ENCODE assay signal across 1 cellular context in the genomic region with DNA sequence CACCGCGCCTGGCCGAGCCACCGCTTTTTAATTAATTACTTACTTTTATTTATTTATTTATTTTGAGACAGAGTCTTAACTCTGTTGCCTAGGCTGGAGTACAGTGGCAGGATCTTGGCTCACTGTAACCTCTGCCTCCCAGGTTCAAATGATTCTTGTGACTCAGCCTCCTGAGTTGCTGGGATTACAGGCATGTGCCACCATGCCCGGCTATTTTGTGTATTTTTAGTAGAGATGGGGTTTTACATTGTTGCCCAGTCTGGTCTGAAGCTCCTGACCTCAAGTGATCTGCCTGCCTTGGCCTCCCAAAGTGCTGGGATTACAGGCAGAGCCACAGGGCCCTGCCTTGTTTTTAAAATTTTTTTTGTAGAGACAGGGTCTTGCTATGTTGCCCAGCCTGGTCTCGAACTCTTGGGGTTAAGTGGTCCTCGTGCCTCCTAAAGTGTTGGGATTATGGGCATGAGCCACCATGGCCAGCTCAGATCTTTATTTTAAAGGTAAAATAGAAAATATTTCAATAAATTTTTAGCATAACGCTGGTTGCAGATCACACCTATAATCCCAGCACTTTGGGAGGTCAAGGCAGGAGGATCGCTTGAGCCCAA.
TF ChIP-seq lines count a peak whose summit lies in the region.

No MANE protein-coding gene starts in this region.

TF ChIP-seq in GM23338, 12 proteins besides CTCF, POLR2A, EP300 and RAD21:
- no peak for TF ChIP-seq STAT1 (IDR thresholded peaks at IDR 0.05; ENCODE audit: unreplicated experiment)
- TF ChIP-seq EZH2 (IDR thresholded peaks at IDR 0.05; ENCODE audit: low read depth, unreplicated experiment) = no peak
- TF ChIP-seq, protein P1, sequence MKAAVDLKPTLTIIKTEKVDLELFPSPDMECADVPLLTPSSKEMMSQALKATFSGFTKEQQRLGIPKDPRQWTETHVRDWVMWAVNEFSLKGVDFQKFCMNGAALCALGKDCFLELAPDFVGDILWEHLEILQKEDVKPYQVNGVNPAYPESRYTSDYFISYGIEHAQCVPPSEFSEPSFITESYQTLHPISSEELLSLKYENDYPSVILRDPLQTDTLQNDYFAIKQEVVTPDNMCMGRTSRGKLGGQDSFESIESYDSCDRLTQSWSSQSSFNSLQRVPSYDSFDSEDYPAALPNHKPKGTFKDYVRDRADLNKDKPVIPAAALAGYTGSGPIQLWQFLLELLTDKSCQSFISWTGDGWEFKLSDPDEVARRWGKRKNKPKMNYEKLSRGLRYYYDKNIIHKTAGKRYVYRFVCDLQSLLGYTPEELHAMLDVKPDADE (IDR thresholded peaks at IDR 0.05) = no peak
- TF ChIP-seq, protein P2, sequence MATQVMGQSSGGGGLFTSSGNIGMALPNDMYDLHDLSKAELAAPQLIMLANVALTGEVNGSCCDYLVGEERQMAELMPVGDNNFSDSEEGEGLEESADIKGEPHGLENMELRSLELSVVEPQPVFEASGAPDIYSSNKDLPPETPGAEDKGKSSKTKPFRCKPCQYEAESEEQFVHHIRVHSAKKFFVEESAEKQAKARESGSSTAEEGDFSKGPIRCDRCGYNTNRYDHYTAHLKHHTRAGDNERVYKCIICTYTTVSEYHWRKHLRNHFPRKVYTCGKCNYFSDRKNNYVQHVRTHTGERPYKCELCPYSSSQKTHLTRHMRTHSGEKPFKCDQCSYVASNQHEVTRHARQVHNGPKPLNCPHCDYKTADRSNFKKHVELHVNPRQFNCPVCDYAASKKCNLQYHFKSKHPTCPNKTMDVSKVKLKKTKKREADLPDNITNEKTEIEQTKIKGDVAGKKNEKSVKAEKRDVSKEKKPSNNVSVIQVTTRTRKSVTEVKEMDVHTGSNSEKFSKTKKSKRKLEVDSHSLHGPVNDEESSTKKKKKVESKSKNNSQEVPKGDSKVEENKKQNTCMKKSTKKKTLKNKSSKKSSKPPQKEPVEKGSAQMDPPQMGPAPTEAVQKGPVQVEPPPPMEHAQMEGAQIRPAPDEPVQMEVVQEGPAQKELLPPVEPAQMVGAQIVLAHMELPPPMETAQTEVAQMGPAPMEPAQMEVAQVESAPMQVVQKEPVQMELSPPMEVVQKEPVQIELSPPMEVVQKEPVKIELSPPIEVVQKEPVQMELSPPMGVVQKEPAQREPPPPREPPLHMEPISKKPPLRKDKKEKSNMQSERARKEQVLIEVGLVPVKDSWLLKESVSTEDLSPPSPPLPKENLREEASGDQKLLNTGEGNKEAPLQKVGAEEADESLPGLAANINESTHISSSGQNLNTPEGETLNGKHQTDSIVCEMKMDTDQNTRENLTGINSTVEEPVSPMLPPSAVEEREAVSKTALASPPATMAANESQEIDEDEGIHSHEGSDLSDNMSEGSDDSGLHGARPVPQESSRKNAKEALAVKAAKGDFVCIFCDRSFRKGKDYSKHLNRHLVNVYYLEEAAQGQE (IDR thresholded peaks at IDR 0.05; ENCODE audit: unreplicated experiment) = no peak
- no peak for TF ChIP-seq CREB1 (CRISPR knock-in tag; IDR thresholded peaks at IDR 0.05; ENCODE audit: low read depth)
- TF ChIP-seq JUNB (IDR thresholded peaks at IDR 0.05; ENCODE audit: unreplicated experiment) = no peak
- TF ChIP-seq ZNF114 (CRISPR knock-in tag; IDR thresholded peaks at IDR 0.05) = no peak
- TF ChIP-seq POLR2AphosphoS5 (IDR thresholded peaks at IDR 0.05; ENCODE audit: low read depth) = no peak
- TF ChIP-seq EZH2phosphoT487 (IDR thresholded peaks at IDR 0.05; ENCODE audit: unreplicated experiment) = no peak
- TF ChIP-seq, protein P3, sequence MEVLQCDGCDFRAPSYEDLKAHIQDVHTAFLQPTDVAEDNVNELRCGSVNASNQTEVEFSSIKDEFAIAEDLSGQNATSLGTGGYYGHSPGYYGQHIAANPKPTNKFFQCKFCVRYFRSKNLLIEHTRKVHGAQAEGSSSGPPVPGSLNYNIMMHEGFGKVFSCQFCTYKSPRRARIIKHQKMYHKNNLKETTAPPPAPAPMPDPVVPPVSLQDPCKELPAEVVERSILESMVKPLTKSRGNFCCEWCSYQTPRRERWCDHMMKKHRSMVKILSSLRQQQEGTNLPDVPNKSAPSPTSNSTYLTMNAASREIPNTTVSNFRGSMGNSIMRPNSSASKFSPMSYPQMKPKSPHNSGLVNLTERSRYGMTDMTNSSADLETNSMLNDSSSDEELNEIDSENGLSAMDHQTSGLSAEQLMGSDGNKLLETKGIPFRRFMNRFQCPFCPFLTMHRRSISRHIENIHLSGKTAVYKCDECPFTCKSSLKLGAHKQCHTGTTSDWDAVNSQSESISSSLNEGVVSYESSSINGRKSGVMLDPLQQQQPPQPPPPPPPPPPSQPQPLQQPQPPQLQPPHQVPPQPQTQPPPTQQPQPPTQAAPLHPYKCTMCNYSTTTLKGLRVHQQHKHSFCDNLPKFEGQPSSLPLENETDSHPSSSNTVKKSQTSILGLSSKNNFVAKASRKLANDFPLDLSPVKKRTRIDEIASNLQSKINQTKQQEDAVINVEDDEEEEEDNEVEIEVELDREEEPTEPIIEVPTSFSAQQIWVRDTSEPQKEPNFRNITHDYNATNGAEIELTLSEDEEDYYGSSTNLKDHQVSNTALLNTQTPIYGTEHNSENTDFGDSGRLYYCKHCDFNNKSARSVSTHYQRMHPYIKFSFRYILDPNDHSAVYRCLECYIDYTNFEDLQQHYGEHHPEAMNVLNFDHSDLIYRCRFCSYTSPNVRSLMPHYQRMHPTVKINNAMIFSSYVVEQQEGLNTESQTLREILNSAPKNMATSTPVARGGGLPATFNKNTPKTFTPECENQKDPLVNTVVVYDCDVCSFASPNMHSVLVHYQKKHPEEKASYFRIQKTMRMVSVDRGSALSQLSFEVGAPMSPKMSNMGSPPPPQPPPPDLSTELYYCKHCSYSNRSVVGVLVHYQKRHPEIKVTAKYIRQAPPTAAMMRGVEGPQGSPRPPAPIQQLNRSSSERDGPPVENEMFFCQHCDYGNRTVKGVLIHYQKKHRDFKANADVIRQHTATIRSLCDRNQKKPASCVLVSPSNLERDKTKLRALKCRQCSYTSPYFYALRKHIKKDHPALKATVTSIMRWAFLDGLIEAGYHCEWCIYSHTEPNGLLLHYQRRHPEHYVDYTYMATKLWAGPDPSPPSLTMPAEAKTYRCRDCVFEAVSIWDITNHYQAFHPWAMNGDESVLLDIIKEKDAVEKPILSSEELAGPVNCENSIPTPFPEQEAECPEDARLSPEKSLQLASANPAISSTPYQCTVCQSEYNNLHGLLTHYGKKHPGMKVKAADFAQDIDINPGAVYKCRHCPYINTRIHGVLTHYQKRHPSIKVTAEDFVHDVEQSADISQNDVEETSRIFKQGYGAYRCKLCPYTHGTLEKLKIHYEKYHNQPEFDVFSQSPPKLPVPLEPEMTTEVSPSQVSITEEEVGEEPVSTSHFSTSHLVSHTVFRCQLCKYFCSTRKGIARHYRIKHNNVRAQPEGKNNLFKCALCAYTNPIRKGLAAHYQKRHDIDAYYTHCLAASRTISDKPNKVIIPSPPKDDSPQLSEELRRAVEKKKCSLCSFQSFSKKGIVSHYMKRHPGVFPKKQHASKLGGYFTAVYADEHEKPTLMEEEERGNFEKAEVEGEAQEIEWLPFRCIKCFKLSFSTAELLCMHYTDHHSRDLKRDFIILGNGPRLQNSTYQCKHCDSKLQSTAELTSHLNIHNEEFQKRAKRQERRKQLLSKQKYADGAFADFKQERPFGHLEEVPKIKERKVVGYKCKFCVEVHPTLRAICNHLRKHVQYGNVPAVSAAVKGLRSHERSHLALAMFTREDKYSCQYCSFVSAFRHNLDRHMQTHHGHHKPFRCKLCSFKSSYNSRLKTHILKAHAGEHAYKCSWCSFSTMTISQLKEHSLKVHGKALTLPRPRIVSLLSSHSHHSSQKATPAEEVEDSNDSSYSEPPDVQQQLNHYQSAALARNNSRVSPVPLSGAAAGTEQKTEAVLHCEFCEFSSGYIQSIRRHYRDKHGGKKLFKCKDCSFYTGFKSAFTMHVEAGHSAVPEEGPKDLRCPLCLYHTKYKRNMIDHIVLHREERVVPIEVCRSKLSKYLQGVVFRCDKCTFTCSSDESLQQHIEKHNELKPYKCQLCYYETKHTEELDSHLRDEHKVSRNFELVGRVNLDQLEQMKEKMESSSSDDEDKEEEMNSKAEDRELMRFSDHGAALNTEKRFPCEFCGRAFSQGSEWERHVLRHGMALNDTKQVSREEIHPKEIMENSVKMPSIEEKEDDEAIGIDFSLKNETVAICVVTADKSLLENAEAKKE (CRISPR knock-in tag; IDR thresholded peaks at IDR 0.05) = no peak
- no peak for TF ChIP-seq NANOG (IDR thresholded peaks at IDR 0.05; ENCODE audit: borderline replicate concordance)
- no peak for TF ChIP-seq ZNF331 (CRISPR knock-in tag; IDR thresholded peaks at IDR 0.05; ENCODE audit: low read depth)
